ENCODE assay signal across 27 cellular contexts in genomic region chr7:37534893-37535610, GRCh38.
DNase-seq lines count a peak whose midpoint lies in the region; ATAC-seq and TF ChIP-seq lines count a peak whose summit lies in the region.
"Had no signal": no experiment of that assay in that cellular context is flagged by ENCODE, and none has a peak within 500 bp of the region (broad histone marks: within the 10 kb centered on the region; RNA-seq: fewer than 3 reads in every experiment).

No MANE protein-coding gene starts in this region.

- H3K79me1 ChIP-seq in H9 (ENCODE audit: insufficient read depth, low read depth, low read length, poor library complexity, severe bottlenecking), result no peaks in the 10 kb centered on the region

- no peaks in the 10 kb centered on the region for H3K36me3 ChIP-seq in endodermal cell (ENCODE audit: control insufficient read depth, insufficient read depth, low read length)
- H3K36me3 ChIP-seq: brain microvascular endothelial cell, gastrocnemius medialis, SJCRH30, thoracic aorta, WERI-Rb-1 had no signal

- POLR2A ChIA-PET in HEK293T (lab: Yijun Ruan, JAX), result no interaction called here

- H3K36me3 Mint-ChIP-seq in H9 (ENCODE audit: insufficient read depth in 1 of 3, low read depth in 3 of 3) (peaks cover 4 to 23% (median 7%) of the 10 kb centered on the region in 3 experiments; a peak in 6 of 7 replicates), endodermal cell (ENCODE audit: low read depth) (peaks cover 9% of the 10 kb centered on the region)
- H3K36me3 Mint-ChIP-seq: natural killer cell treated with Interleukin-12 subunit alpha and Interleukin-12 subunit beta and Interleukin-15 and Interleukin-18, amount 100 ng/mL, for 72 hours had no signal

- no peak for ATAC-seq in GM19463 (IDR thresholded peaks at IDR 0.05; ENCODE audit: unreplicated experiment)
- ATAC-seq: gastrocnemius medialis; natural killer cell treated with Interleukin-12 subunit alpha and Interleukin-12 subunit beta and Interleukin-15 and Interleukin-18, amount 100 ng/mL, for 72 hours had no signal

- H4K8ac ChIP-seq in H9 (replicated peaks; ENCODE audit: insufficient read length, low read depth, low read length), result no peak overlapping the region

- no peak overlapping the region for H3T11ph ChIP-seq in H9 (ENCODE audit: low read length)

- H3K4me3 Mint-ChIP-seq in H9 (no peak overlapping the region), endodermal cell (no peak overlapping the region)
- H3K4me3 Mint-ChIP-seq: CD4-positive, alpha-beta T cell; natural killer cell treated with Interleukin-12 subunit alpha and Interleukin-12 subunit beta and Interleukin-15 and Interleukin-18, amount 100 ng/mL, for 72 hours had no signal

- no peak overlapping the region for H3K23ac ChIP-seq in H9 (ENCODE audit: insufficient read length, low read depth, low read length)

- no peak overlapping the region for H2BK12ac ChIP-seq in H9 (ENCODE audit: insufficient read length, low read depth, low read length)

- H2AK5ac ChIP-seq in H9 (ENCODE audit: insufficient read length, low read length), result no peak overlapping the region

- no peaks in the 10 kb centered on the region for H3K9me3 ChIP-seq in H9 (ENCODE audit: control insufficient read depth, low read depth, low read length)
- H3K9me3 ChIP-seq in endodermal cell (ENCODE audit: control insufficient read depth, low read length), result no peaks in the 10 kb centered on the region
- H3K9me3 ChIP-seq: gastrocnemius medialis, SJCRH30, thoracic aorta had no signal

- H3K27ac ChIP-seq in H9 (ENCODE audit: insufficient read length, low read depth, low read length), result no peak overlapping the region
- no peak overlapping the region for H3K27ac ChIP-seq in endodermal cell (ENCODE audit: low read depth, low read length)
- H3K27ac ChIP-seq: brain microvascular endothelial cell, gastrocnemius medialis, SJCRH30, WERI-Rb-1 had no signal

- H3K27ac Mint-ChIP-seq in H9, result peak overlapping the region in 2 of 3 experiments; percentile 4 to 81; a peak in 2 of 7 replicates
- H3K27ac Mint-ChIP-seq in endodermal cell, result peak overlapping the region; percentile 45
- H3K27ac Mint-ChIP-seq: activated T-helper 2 cell treated with anti-CD3 and anti-CD28 coated beads, Interferon-gamma antibody, Interleukin-2, Interleukin-4, amounts not matched to agents 10 μg/mL and 5 μg/mL and 100 μg/mL, durations not matched to agents 14 hours and 24 hours and 36 hours; CD4-positive, alpha-beta T cell; natural killer cell treated with Interleukin-12 subunit alpha and Interleukin-12 subunit beta and Interleukin-15 and Interleukin-18, amount 100 ng/mL, for 72 hours had no signal

- TF ChIP-seq CTCF in H9 (conservative IDR thresholded peaks at IDR 0.05) (no peak), endodermal cell (conservative IDR thresholded peaks at IDR 0.05) (no peak)

- no peak overlapping the region for H3K56ac ChIP-seq in H9 (ENCODE audit: insufficient read length, low read depth, low read length)

- CTCF ChIA-PET in HEK293T (lab: Yijun Ruan, JAX), result no interaction called here

- no peak overlapping the region for H3K18ac ChIP-seq in H9 (ENCODE audit: insufficient read length, low read depth, low read length)

- DNase-seq in H9 (no peak), NCI-H2171 (lab: John Stamatoyannopoulos, UW) (peak; percentile 19), endodermal cell (no peak), pons (ENCODE audit: low spot score) (peak; percentile 85), LoVo (ENCODE audit: low spot score) (no peak), HEK293T (ENCODE audit: extremely low spot score) (no peak)
- no peak for DNase-seq in activated T-cell treated with anti-CD3 and anti-CD28 coated beads, Interleukin-2, amount 50 U/mL, for 1 hour
- DNase-seq: activated CD4-positive, alpha-beta T cell treated with anti-CD3 and anti-CD28 coated beads for 48 hours; activated naive CD4-positive, alpha-beta T cell treated with anti-CD3 and anti-CD28 coated beads, Interleukin-2, amount 50 U/mL, for 16 hours; AML-193; amniotic stem cell; brain microvascular endothelial cell; CD4-positive, alpha-beta T cell; gastrocnemius medialis; H7; NCI-H1694; NCI-H69; RPMI8226; SJCRH30; stimulated activated CD4-positive, alpha-beta T cell treated with anti-CD3 and anti-CD28 coated beads, Interleukin-15, amount 100 ng/mL, for 24 hours; stimulated activated naive CD4-positive, alpha-beta T cell; SW 1271; WERI-Rb-1 had no signal

- H3K27me3 ChIP-seq in H9 (ENCODE audit: insufficient read depth, low read length) (no peaks in the 10 kb centered on the region), endodermal cell (ENCODE audit: control insufficient read depth, insufficient read depth, low read length, poor library complexity, severe bottlenecking) (no peaks in the 10 kb centered on the region)
- H3K27me3 ChIP-seq: brain microvascular endothelial cell, gastrocnemius medialis, SJCRH30 had no signal

- 0 out of 2 replicates have a peak, but pooled peaks cover 7% of the 10 kb centered on the region for H3K4me1 ChIP-seq in H9 (ENCODE audit: insufficient read depth, low read length)
- H3K4me1 ChIP-seq in endodermal cell (ENCODE audit: control insufficient read depth, insufficient read depth, low read length), result no peaks in the 10 kb centered on the region
- H3K4me1 ChIP-seq: gastrocnemius medialis had no signal

- no peaks in the 10 kb centered on the region for H3K79me2 ChIP-seq in H9 (ENCODE audit: insufficient read depth, low read length)

- H3K4ac ChIP-seq in H9 (ENCODE audit: low read depth, low read length), result no peak overlapping the region

- no peak overlapping the region for H2BK20ac ChIP-seq in H9 (ENCODE audit: low read depth, low read length, poor library complexity, severe bottlenecking)

- H3K9ac ChIP-seq in H9 (ENCODE audit: extremely low read depth, insufficient read length, low read length), result no peak overlapping the region
- no peak overlapping the region for H3K9ac ChIP-seq in endodermal cell (ENCODE audit: extremely low read depth, low read length, poor library complexity, severe bottlenecking)

- no peak overlapping the region for H2BK120ac ChIP-seq in H9 (ENCODE audit: low read depth, low read length, poor library complexity, severe bottlenecking)

- H2AFZ ChIP-seq in H9 (ENCODE audit: low read length), result no peak overlapping the region

- H4K20me1 ChIP-seq in H9 (ENCODE audit: control insufficient read depth, insufficient read depth, insufficient read length), result no peaks in the 10 kb centered on the region

- no peaks in the 10 kb centered on the region for H3K27me3 Mint-ChIP-seq in H9 (ENCODE audit: low read depth)
- H3K27me3 Mint-ChIP-seq in endodermal cell (ENCODE audit: insufficient read depth), result no peaks in the 10 kb centered on the region

- no CpG with 5 or more reads among the region's 7 CpGs for WGBS in H9 (ENCODE audit: extremely low coverage, insufficient read length, low lambda C conversion rate)
- 75 to 78% methylated on average over 6 to 7 of the region's 7 CpGs for WGBS in endodermal cell (ENCODE audit: insufficient coverage in 1 of 2, insufficient read length in 1 of 2), 2 experiments

- H3K4me1 Mint-ChIP-seq in H9, result peaks cover 31 to 32% of the 10 kb centered on the region in 2 experiments
- peaks cover 18% of the 10 kb centered on the region for H3K4me1 Mint-ChIP-seq in endodermal cell

- no peak overlapping the region; the same call in 1 of the 2 replicates for H3K14ac ChIP-seq in H9 (ENCODE audit: insufficient read depth, low read length)

- no peak overlapping the region for H2BK5ac ChIP-seq in H9 (ENCODE audit: insufficient read length, low read length)

- no peak overlapping the region for H3K4me2 ChIP-seq in H9 (ENCODE audit: insufficient read depth, insufficient read length, low read length)

- no peak overlapping the region for H2BK15ac ChIP-seq in H9 (ENCODE audit: low read depth, low read length)

- no peak overlapping the region for H4K91ac ChIP-seq in H9 (ENCODE audit: insufficient read length, low read depth, low read length)

- no peak overlapping the region for H3K4me3 ChIP-seq in endodermal cell (ENCODE audit: low read length)
- H3K4me3 ChIP-seq: gastrocnemius medialis, SJCRH30, thoracic aorta had no signal

- no peak overlapping the region for H4K5ac ChIP-seq in H9 (ENCODE audit: insufficient read length, low read depth, low read length)

- H3K9me3 Mint-ChIP-seq in H9 (peaks cover 11 to 12% of the 10 kb centered on the region in 2 experiments), endodermal cell (peaks cover 9% of the 10 kb centered on the region)
- H3K9me3 Mint-ChIP-seq: activated T-helper 2 cell treated with anti-CD3 and anti-CD28 coated beads, Interferon-gamma antibody, Interleukin-2, Interleukin-4, amounts not matched to agents 10 μg/mL and 5 μg/mL and 100 μg/mL, durations not matched to agents 14 hours and 24 hours and 36 hours; natural killer cell treated with Interleukin-12 subunit alpha and Interleukin-12 subunit beta and Interleukin-15 and Interleukin-18, amount 100 ng/mL, for 72 hours had no signal

- no peaks in the 10 kb centered on the region for H3K23me2 ChIP-seq in H9 (ENCODE audit: insufficient read length, low read depth, low read length, poor library complexity, severe bottlenecking)

TF ChIP-seq in HEK293T, 16 proteins besides CTCF, POLR2A, EP300 and RAD21:
- TF ChIP-seq BHLHE40 (IDR thresholded peaks at IDR 0.05; ENCODE audit: borderline replicate concordance), result no peak
- no peak for TF ChIP-seq CTBP1 (IDR thresholded peaks at IDR 0.05; ENCODE audit: borderline replicate concordance)
- TF ChIP-seq LEF1 (IDR thresholded peaks at IDR 0.05; ENCODE audit: borderline replicate concordance), result no peak
- no peak for TF ChIP-seq SUZ12 (IDR thresholded peaks at IDR 0.05)
- no peak for TF ChIP-seq NFRKB (IDR thresholded peaks at IDR 0.05)
- TF ChIP-seq FOXK2 (IDR thresholded peaks at IDR 0.05), result no peak
- no peak for TF ChIP-seq ELF4 (IDR thresholded peaks at IDR 0.05)
- TF ChIP-seq SP1 (IDR thresholded peaks at IDR 0.05), result no peak
- no peak for TF ChIP-seq ZNF384 (IDR thresholded peaks at IDR 0.05)
- TF ChIP-seq TARDBP (IDR thresholded peaks at IDR 0.05), result no peak
- no peak for TF ChIP-seq HDGF (IDR thresholded peaks at IDR 0.05; ENCODE audit: borderline replicate concordance)
- TF ChIP-seq FOXM1 (IDR thresholded peaks at IDR 0.05; ENCODE audit: borderline replicate concordance), result no peak
- TF ChIP-seq L3MBTL2 (conservative IDR thresholded peaks at IDR 0.05), result no peak
- TF ChIP-seq ARNT (IDR thresholded peaks at IDR 0.05), result no peak

Comparison
In these comparisons a context has a peak if more than half of its experiments do, and no peak if none do; other contexts are left out.
1. DNase-seq: peak in NCI-H2171 (single experiment) and pons (single experiment); none in H9 (single experiment), endodermal cell (single experiment), activated T-cell treated with anti-CD3 and anti-CD28 coated beads, Interleukin-2, amount 50 U/mL, for 1 hour (single experiment), LoVo (single experiment) and HEK293T (single experiment).